Comparison of ENCODE assay signal across 8 cellular contexts in genomic region chr12:104064842-104065441, GRCh38. TPM values are rescaled to one million over a fixed set of nuclear protein-coding genes. Genes with fewer than 3 reads are reported as not detected.
DNase-seq lines count a peak whose midpoint lies in the region; ATAC-seq, FAIRE-seq and TF ChIP-seq lines count a peak whose summit lies in the region.

No MANE protein-coding gene starts in this region.

- CTCF ChIA-PET in HepG2 (lab: Yijun Ruan, JAX; ENCODE audit: low intra/inter-chr PET ratio, low total read pairs) = no interaction called here

- no peak for FAIRE-seq in HepG2 (lab: Jason Lieb, UNC)

- ATAC-seq in GM19395 (IDR thresholded peaks at IDR 0.05; ENCODE audit: unreplicated experiment) (peak; percentile 15), HepG2 (peak; percentile 67)

- BruUV-seq in HepG2 (replicated peaks; lab: Mats Ljungman, UMichigan) = no TSS peak

- intact Hi-C loops in HepG2 (cut with micrococcal nuclease; ENCODE audit: unreplicated experiment) = loop anchor here (10.0 kb wide), 1 partner anchor 830 kb away; no protein-coding TSS in a partner anchor

- H3K9ac ChIP-seq in BLaER1 treated with 17β-estradiol and CSF1 and Interleukin-3, amounts not matched to agents 10 nM and 100 nM = peak overlapping the region; percentile 82 to 93 (median 87)
- H3K9ac ChIP-seq in HepG2 (ENCODE audit: insufficient read depth, low read depth, low read length) = peak overlapping the region; percentile 73

- H3K36me3 ChIP-seq in BLaER1 treated with 17β-estradiol and CSF1 and Interleukin-3, amounts not matched to agents 10 nM and 100 nM = peaks cover 11 to 36% (median 23%) of the 10 kb centered on the region in 11 experiments; a peak in 19 of 22 replicates
- H3K36me3 ChIP-seq in HepG2 (replicated peaks in 1 of 2; ENCODE audit: control insufficient read depth in 1 of 2, insufficient read depth in 2 of 2, low read length in 2 of 2) (no peaks in the 10 kb centered on the region), tibial nerve (peaks cover 0 to 24% (median 0%) of the 10 kb centered on the region in 3 donors)

- in situ Hi-C loops in HepG2 (cut with HindIII; ENCODE audit: extremely low pct_ligation_motif_present, low pct_unique_long_range_greater_than_20kb) = no loop called here

- POLR2A ChIA-PET in HepG2 (lab: Yijun Ruan, JAX) = interaction anchor here (1.2 to 2.2 kb wide), 3 partner anchors 73 to 135 kb away, joined by 3 to 13 read pairs (median 9); partner anchors contain the start of genes HSP90B1, NFYB and TDG

- TF ChIP-seq CTCF in NB4 (IDR thresholded peaks at IDR 0.05; ENCODE audit: low read depth, low read length) (no peak), HepG2 (CRISPR knock-in tag; IDR thresholded peaks at IDR 0.05) (no peak), tibial nerve (IDR thresholded peaks at IDR 0.05) (no peak)

- no peak for TF ChIP-seq EP300 in HepG2 (IDR thresholded peaks at IDR 0.05; ENCODE audit: low read depth in 2 of 2, low read length in 2 of 2)
- no peak for TF ChIP-seq EP300 in HepG2 (CRISPR knock-in tag; IDR thresholded peaks at IDR 0.05; ENCODE audit: borderline replicate concordance)
- no peak for TF ChIP-seq EP300 in tibial nerve (IDR thresholded peaks at IDR 0.05)

- no peaks in the 10 kb centered on the region for H3K27me3 ChIP-seq in BLaER1 treated with 17β-estradiol and CSF1 and Interleukin-3, amounts not matched to agents 10 nM and 100 nM
- H3K27me3 ChIP-seq in HepG2 (ENCODE audit: control insufficient read depth in 1 of 2, insufficient read depth in 2 of 2, low read length in 2 of 2) (no peaks in the 10 kb centered on the region; a peak in 1 of 5 replicates), tibial nerve (no peaks in the 10 kb centered on the region)

- H3K27ac ChIP-seq in BLaER1 treated with 17β-estradiol and CSF1 and Interleukin-3, amounts not matched to agents 10 nM and 100 nM = peak overlapping the region; percentile 64 to 85 (median 77)
- H3K27ac ChIP-seq in HepG2 (ENCODE audit: extremely low read length, insufficient read depth, low read length) (peak overlapping the region; percentile 59), tibial nerve (peak overlapping the region; percentile 75 to 91 (median 86))

- TF ChIP-seq RAD21 in HepG2 (CRISPR knock-in tag; IDR thresholded peaks at IDR 0.05) = no peak; the same call in 1 of the 2 replicates

- peaks cover 0 to 10% (median 0%) of the 10 kb centered on the region in 11 experiments; a peak in 3 of 22 replicates for H4K20me1 ChIP-seq in BLaER1 treated with 17β-estradiol and CSF1 and Interleukin-3, amounts not matched to agents 10 nM and 100 nM
- no peaks in the 10 kb centered on the region for H4K20me1 ChIP-seq in HepG2 (ENCODE audit: insufficient read depth, low read length)

- no peak overlapping the region for H2AFZ ChIP-seq in HepG2 (ENCODE audit: low read length)

- peak overlapping the region; percentile 90 to 99 (median 96) for H3K4me2 ChIP-seq in BLaER1 treated with 17β-estradiol and CSF1 and Interleukin-3, amounts not matched to agents 10 nM and 100 nM
- H3K4me2 ChIP-seq in HepG2 (ENCODE audit: low read depth, low read length) = peak overlapping the region; percentile 93

- DNase-seq in NB4 (ENCODE audit: low read depth) = peak; percentile 47
- peak; percentile 3 for DNase-seq in central memory CD4-positive, alpha-beta T cell
- no peak for DNase-seq in HepG2 (ENCODE audit: low spot score)
- no peak for DNase-seq in tibial nerve (ENCODE audit: low spot score in 2 of 2)
- DNase-seq in retina = no peak
- DNase-seq in KG1 (lab: John Stamatoyannopoulos, UW) = no peak

- TF ChIP-seq POLR2A in NB4 (IDR thresholded peaks at IDR 0.05; ENCODE audit: extremely low read depth, insufficient read length) = no peak
- TF ChIP-seq POLR2A in HepG2 (IDR thresholded peaks at IDR 0.05; ENCODE audit: insufficient read depth in 1 of 2, low read depth in 2 of 2, low read length in 2 of 2) = no peak
- no peak for TF ChIP-seq POLR2A in tibial nerve (IDR thresholded peaks at IDR 0.05)

- no peaks in the 10 kb centered on the region for H3K9me3 ChIP-seq in BLaER1 treated with 17β-estradiol and CSF1 and Interleukin-3, amounts not matched to agents 10 nM and 100 nM (replicated peaks in 1 of 11)
- H3K9me3 ChIP-seq in HepG2 (ENCODE audit: low read length) = no peaks in the 10 kb centered on the region
- no peaks in the 10 kb centered on the region for H3K9me3 ChIP-seq in tibial nerve

- peaks cover 18 to 26% (median 19%) of the 10 kb centered on the region in 10 experiments for H3K4me1 ChIP-seq in BLaER1 treated with 17β-estradiol and CSF1 and Interleukin-3, amounts not matched to agents 10 nM and 100 nM
- H3K4me1 ChIP-seq in HepG2 (ENCODE audit: insufficient read depth, low read length) = peaks cover 16% of the 10 kb centered on the region
- peaks cover 0 to 44% (median 8%) of the 10 kb centered on the region in 4 donors for H3K4me1 ChIP-seq in tibial nerve

- WGBS in HepG2 (ENCODE audit: low lambda C conversion rate) = 0% methylated on average over 11 of the region's 41 CpGs
- WGBS in tibial nerve, 2 donors = 0 to 1% methylated on average over 28 to 37 of the region's 41 CpGs

- H3K4me3 ChIP-seq in BLaER1 treated with 17β-estradiol and CSF1 and Interleukin-3, amounts not matched to agents 10 nM and 100 nM = peak overlapping the region; percentile 84 to 99 (median 96)
- H3K4me3 ChIP-seq in NB4 (ENCODE audit: low read depth, low read length) (peak overlapping the region; percentile 87), HepG2 (replicated peaks in 1 of 3; ENCODE audit: insufficient read depth in 1 of 3, low read depth in 2 of 3, low read length in 3 of 3) (peak overlapping the region; percentile 93 to 98 (median 97)), tibial nerve (peak overlapping the region; percentile 81 to 95 (median 88))

- H3K79me2 ChIP-seq in HepG2 (ENCODE audit: insufficient read depth, low read length) = peaks cover 2% of the 10 kb centered on the region

TF ChIP-seq in HepG2, 621 proteins besides CTCF, POLR2A, EP300 and RAD21 (continues in another document):
- TF ChIP-seq FOXC1 (CRISPR knock-in tag; IDR thresholded peaks at IDR 0.05; ENCODE audit: borderline replicate concordance) = peak; percentile 36; the same call in 1 of the 2 replicates

RNA-seq across cellular contexts. Expression of gene HCFC2, which starts 0.6 kb away (rescaled TPM):
- total RNA-seq in HepG2 (2016; rRNA removed; fragmentation: Illumina TruSeq; extraction: Trizol) = 4.9 and 5.6 TPM in 2 replicates
- 0.62 and 1.8 TPM in 2 replicates for total RNA-seq in HepG2 (2016; cell fraction: cytosol; rRNA removed; fragmentation: Illumina TruSeq; extraction: Trizol; ENCODE audit: low read depth)
- 3.7 and 5.8 TPM in 2 replicates for total RNA-seq in HepG2 (2016; cell fraction: insoluble cytoplasmic fraction; rRNA removed; fragmentation: Illumina TruSeq; extraction: Trizol)
- total RNA-seq in HepG2 (2016; cell fraction: membrane; rRNA removed; fragmentation: Illumina TruSeq; extraction: Trizol) = 1.8 and 3.4 TPM in 2 replicates
- total RNA-seq in HepG2 (2016; cell fraction: nucleus; rRNA removed; fragmentation: Illumina TruSeq; extraction: Trizol) = 6.0 and 8.5 TPM in 2 replicates
- polyA plus RNA-seq in HepG2 (2011; rRNA removed) = 3.4 and 3.7 TPM in 2 replicates
- 1.1 and 1.8 TPM in 2 replicates for polyA plus RNA-seq in HepG2 (2011; cell fraction: cytosol; rRNA removed)
- 3.0 and 5.5 TPM in 2 replicates for polyA plus RNA-seq in HepG2 (2011; cell fraction: nucleus; rRNA removed)
- 3.3 and 3.4 TPM in 2 replicates for polyA plus RNA-seq in HepG2 (2012)
- polyA plus RNA-seq in HepG2 (2016; cell fraction: cytosol; fragmentation: Illumina TruSeq; extraction: Trizol; ENCODE audit: low read depth) = 0.31 and 0.52 TPM in 2 replicates
- 3.2 and 3.3 TPM in 2 replicates for polyA plus RNA-seq in HepG2 (2016; cell fraction: insoluble cytoplasmic fraction; fragmentation: Illumina TruSeq; extraction: Trizol; ENCODE audit: low read depth)
- polyA plus RNA-seq in HepG2 (2016; cell fraction: membrane; fragmentation: Illumina TruSeq; extraction: Trizol; ENCODE audit: low read depth) = 0.58 and 1.0 TPM in 2 replicates
- polyA plus RNA-seq in HepG2 (2016; cell fraction: nucleus; fragmentation: Illumina TruSeq; extraction: Trizol; ENCODE audit: insufficient read depth, low read depth) = 4.3 and 6.9 TPM in 2 replicates
- 1.3 and 2.6 TPM in 2 replicates for polyA minus RNA-seq in HepG2 (2011; rRNA and poly(A)+ RNA removed; ENCODE audit: low replicate concordance)
- 1.9 and 3.2 TPM in 2 replicates for polyA minus RNA-seq in HepG2 (2011; cell fraction: cytosol; rRNA and poly(A)+ RNA removed)
- polyA minus RNA-seq in HepG2 (2011; cell fraction: nucleus; rRNA and poly(A)+ RNA removed) = 10.3 and 13.7 TPM in 2 replicates
- total RNA-seq in tibial nerve = 10 to 100 TPM; 20.2 to 33.5 (median 30.6) TPM

RNA-seq across cellular contexts. Expression of gene GLT8D2, which starts 15.0 kb away (rescaled TPM):
- not detected in 2 replicates for total RNA-seq in HepG2 (2016; rRNA removed; fragmentation: Illumina TruSeq; extraction: Trizol)
- total RNA-seq in HepG2 (2016; cell fraction: cytosol; rRNA removed; fragmentation: Illumina TruSeq; extraction: Trizol; ENCODE audit: low read depth) = not detected in 2 replicates
- total RNA-seq in HepG2 (2016; cell fraction: insoluble cytoplasmic fraction; rRNA removed; fragmentation: Illumina TruSeq; extraction: Trizol) = not detected in 2 replicates
- not detected in 2 replicates for total RNA-seq in HepG2 (2016; cell fraction: membrane; rRNA removed; fragmentation: Illumina TruSeq; extraction: Trizol)
- not detected in 2 replicates for total RNA-seq in HepG2 (2016; cell fraction: nucleus; rRNA removed; fragmentation: Illumina TruSeq; extraction: Trizol)
- polyA plus RNA-seq in HepG2 (2011; rRNA removed) = not detected in 2 replicates
- polyA plus RNA-seq in HepG2 (2011; cell fraction: cytosol; rRNA removed) = not detected in 2 replicates
- not detected in 2 replicates for polyA plus RNA-seq in HepG2 (2011; cell fraction: nucleus; rRNA removed)
- not detected in 2 replicates for polyA plus RNA-seq in HepG2 (2012)
- polyA plus RNA-seq in HepG2 (2016; cell fraction: cytosol; fragmentation: Illumina TruSeq; extraction: Trizol; ENCODE audit: low read depth) = not detected in 2 replicates
- not detected in 2 replicates for polyA plus RNA-seq in HepG2 (2016; cell fraction: insoluble cytoplasmic fraction; fragmentation: Illumina TruSeq; extraction: Trizol; ENCODE audit: low read depth)
- polyA plus RNA-seq in HepG2 (2016; cell fraction: membrane; fragmentation: Illumina TruSeq; extraction: Trizol; ENCODE audit: low read depth) = not detected in 2 replicates
- polyA plus RNA-seq in HepG2 (2016; cell fraction: nucleus; fragmentation: Illumina TruSeq; extraction: Trizol; ENCODE audit: insufficient read depth, low read depth) = not detected in 2 replicates
- 3.9 TPM in 1 of 2 replicates, not detected in the other for polyA minus RNA-seq in HepG2 (2011; rRNA and poly(A)+ RNA removed; ENCODE audit: low replicate concordance)
- not detected in 2 replicates for polyA minus RNA-seq in HepG2 (2011; cell fraction: cytosol; rRNA and poly(A)+ RNA removed)
- not detected in 2 replicates for polyA minus RNA-seq in HepG2 (2011; cell fraction: nucleus; rRNA and poly(A)+ RNA removed)
- 10 to 100 TPM; 19.8 to 32.9 (median 26.4) TPM for total RNA-seq in tibial nerve

Comparison
In these comparisons a context has a peak if more than half of its experiments do, and no peak if none do; other contexts are left out.
1. DNase-seq: peak in NB4 (single experiment) and central memory CD4-positive, alpha-beta T cell (single experiment); none in HepG2 (single experiment), tibial nerve (0 of 2), retina (single experiment) and KG1 (single experiment).
2. RNA of gene GLT8D2, which starts 15.0 kb away (total RNA-seq): 19.8 to 32.9 TPM in tibial nerve; not detected in HepG2; every median in the first group is over 10 times any median in the second.
3. Peak in every context shown above with its lines, with median percentiles within 50 percentile points of each other: H3K27ac ChIP-seq and H3K4me3 ChIP-seq.